In the genomic region with DNA sequence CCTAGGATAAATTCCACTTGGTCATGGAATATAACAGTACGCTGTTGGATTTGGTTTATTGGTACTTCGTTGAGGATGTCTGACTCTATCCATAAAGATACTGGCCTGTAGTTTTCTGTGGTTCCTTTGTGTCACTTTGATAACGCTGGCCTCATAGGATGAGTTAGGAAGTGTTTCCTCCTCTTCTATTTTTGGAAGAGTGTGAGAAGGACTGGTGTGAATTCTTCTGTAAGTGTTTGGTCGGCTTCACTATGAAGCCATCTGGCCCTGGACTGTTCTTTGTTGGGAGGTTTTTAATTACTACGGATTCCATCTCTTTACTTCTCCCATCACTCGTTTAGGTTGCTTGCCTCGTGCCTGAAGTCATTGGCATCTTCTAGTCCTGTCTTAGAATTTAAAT, we compare ENCODE assay signal across 15 cellular contexts.
DNase-seq lines count a peak whose midpoint lies in the region; ATAC-seq and TF ChIP-seq lines count a peak whose summit lies in the region.
"Had no signal": no experiment of that assay in that cellular context is flagged by ENCODE, and none has a peak within 500 bp of the region (broad histone marks: within the 10 kb centered on the region; RNA-seq: fewer than 3 reads in every experiment).

No MANE protein-coding gene starts in this region.

- peaks cover 15% of the 10 kb centered on the region for H3K4me1 ChIP-seq in left ventricle myocardium inferior
- H3K4me1 ChIP-seq in BE2C, result no peaks in the 10 kb centered on the region

- H3K27ac ChIP-seq in left ventricle myocardium inferior (replicated peaks), result peak overlapping the region; percentile 48
- H3K27ac ChIP-seq: 22Rv1, BLaER1, GM23248 had no signal

- intact Hi-C loops in Right ventricle myocardium inferior (cut with DNase I), result no loop called here
- intact Hi-C loops in cardiac septum (cut with DNase I), result no loop called here
- intact Hi-C loops in left ventricle myocardium inferior (cut with micrococcal nuclease), result no loop called here

- DNase-seq in Right ventricle myocardium inferior (ENCODE audit: missing footprints) (no peak), cardiac septum (ENCODE audit: low spot score) (no peak), left ventricle myocardium inferior (no peak), inferior parietal cortex (ENCODE audit: extremely low spot score) (peak; percentile 29), superior temporal gyrus (ENCODE audit: extremely low spot score) (peak; percentile 59), BE2C (no peak)
- DNase-seq: DMS79, GM23248 had no signal

- ATAC-seq in Right ventricle myocardium inferior (peak; percentile 51), HG02852 (IDR thresholded peaks at IDR 0.05; ENCODE audit: unreplicated experiment) (no peak), HG03108 (IDR thresholded peaks at IDR 0.05; ENCODE audit: unreplicated experiment) (no peak)
- ATAC-seq: GM12878, HCT116, HepG2 had no signal

- H3K36me3 ChIP-seq in left ventricle myocardium inferior (no peaks in the 10 kb centered on the region), BE2C (no peaks in the 10 kb centered on the region)

- TF ChIP-seq CTCF in left ventricle myocardium inferior (IDR thresholded peaks at IDR 0.05; ENCODE audit: borderline replicate concordance) (no peak), BE2C (IDR thresholded peaks at IDR 0.05; ENCODE audit: low read depth, low read length) (no peak)

- H3K27me3 ChIP-seq in left ventricle myocardium inferior (ENCODE audit: low read depth) (no peaks in the 10 kb centered on the region), BE2C (no peaks in the 10 kb centered on the region)
- H3K27me3 ChIP-seq: BLaER1 had no signal

- H3K4me3 ChIP-seq in left ventricle myocardium inferior (no peak overlapping the region), BE2C (ENCODE audit: low read depth, low read length) (no peak overlapping the region)
- H3K4me3 ChIP-seq: BLaER1, GM12878, GM23248 had no signal

- H3K9me3 ChIP-seq in left ventricle myocardium inferior (replicated peaks), result no peaks in the 10 kb centered on the region
- no peaks in the 10 kb centered on the region for H3K9me3 ChIP-seq in BE2C
- H3K9me3 ChIP-seq: BLaER1 had no signal

Comparison
In these comparisons a context has a peak if more than half of its experiments do, and no peak if none do; other contexts are left out.
1. DNase-seq: peak in inferior parietal cortex (single experiment) and superior temporal gyrus (single experiment); none in Right ventricle myocardium inferior (single experiment), cardiac septum (single experiment), left ventricle myocardium inferior (single experiment) and BE2C (single experiment).